ENCODE assay signal across 10 cellular contexts in genomic region chr10:131902691-131903090, GRCh38. TPM values are rescaled to one million over a fixed set of nuclear protein-coding genes. Genes with fewer than 3 reads are reported as not detected.
DNase-seq lines count a peak whose midpoint lies in the region; ATAC-seq, FAIRE-seq and TF ChIP-seq lines count a peak whose summit lies in the region.
"Had no signal": no experiment of that assay in that cellular context is flagged by ENCODE, and none has a peak within 500 bp of the region (broad histone marks: within the 10 kb centered on the region; RNA-seq: fewer than 3 reads in every experiment).

No MANE protein-coding gene starts in this region.

- H3K36me3 ChIP-seq in left ventricle myocardium inferior (peaks cover 7% of the 10 kb centered on the region), right atrium auricular region (peaks cover 6% of the 10 kb centered on the region), kidney (ENCODE audit: control insufficient read depth in 1 of 2, insufficient read depth in 2 of 2, low read length in 2 of 2) (no peaks in the 10 kb centered on the region), WERI-Rb-1 (peaks cover 12% of the 10 kb centered on the region)

- H3K27me3 ChIP-seq in left ventricle myocardium inferior (ENCODE audit: low read depth) = peaks cover 18% of the 10 kb centered on the region
- H3K27me3 ChIP-seq in right atrium auricular region = no peaks in the 10 kb centered on the region
- peaks cover 24% of the 10 kb centered on the region for H3K27me3 ChIP-seq in WERI-Rb-1 (ENCODE audit: insufficient read depth, low read depth, severe bottlenecking)

- TF ChIP-seq CTCF in left ventricle myocardium inferior (IDR thresholded peaks at IDR 0.05; ENCODE audit: borderline replicate concordance) = no peak
- no peak for TF ChIP-seq CTCF in right atrium auricular region (IDR thresholded peaks at IDR 0.05)
- TF ChIP-seq CTCF in kidney (IDR thresholded peaks at IDR 0.05; ENCODE audit: borderline replicate concordance, extremely low read depth, insufficient read depth) = no peak
- TF ChIP-seq CTCF in WERI-Rb-1 (IDR thresholded peaks at IDR 0.05; ENCODE audit: low read depth, low read length) = no peak

- H3K9me3 ChIP-seq in left ventricle myocardium inferior (replicated peaks) (no peaks in the 10 kb centered on the region), right atrium auricular region (no peaks in the 10 kb centered on the region), kidney (ENCODE audit: control insufficient read depth in 1 of 2, low read length in 2 of 2) (no peaks in the 10 kb centered on the region), WERI-Rb-1 (ENCODE audit: severe bottlenecking) (no peaks in the 10 kb centered on the region)

- peak overlapping the region; percentile 96 for H3K27ac Mint-ChIP-seq in activated T-helper 17 cell treated with anti-CD3 and anti-CD28 coated beads, Interleukin-2, amount 50 U/mL, for 72 hours

- DNase-seq in left ventricle myocardium inferior (no peak), right atrium auricular region (ENCODE audit: low spot score) (no peak), kidney (peak; percentile 20), WERI-Rb-1 (no peak), dedifferentiated amniotic fluid mesenchymal stem cell (ENCODE audit: extremely low spot score) (no peak), D341Med (ENCODE audit: low spot score) (no peak), medulla oblongata (ENCODE audit: extremely low spot score) (no peak)
- DNase-seq: activated CD4-positive, alpha-beta T cell treated with anti-CD3 and anti-CD28 coated beads, Interleukin-2, amount 50 U/mL, for 1 hour; NCI-H524 had no signal

- no peak overlapping the region for H3K27ac ChIP-seq in left ventricle myocardium inferior (replicated peaks)
- H3K27ac ChIP-seq in right atrium auricular region = no peak overlapping the region
- no peak overlapping the region for H3K27ac ChIP-seq in kidney (ENCODE audit: low read depth in 2 of 2, low read length in 2 of 2)
- no peak overlapping the region for H3K27ac ChIP-seq in WERI-Rb-1

- peaks cover 56% of the 10 kb centered on the region for H3K36me3 Mint-ChIP-seq in activated T-helper 17 cell treated with anti-CD3 and anti-CD28 coated beads, Interleukin-2, amount 50 U/mL, for 72 hours (ENCODE audit: low read depth)

- H3K9me3 Mint-ChIP-seq in activated T-helper 17 cell treated with anti-CD3 and anti-CD28 coated beads, Interleukin-2, amount 50 U/mL, for 72 hours = no peaks in the 10 kb centered on the region

- intact Hi-C loops in left ventricle myocardium inferior (cut with micrococcal nuclease) (no loop called here), kidney (cut with DNase I) (no loop called here)

- H3K4me3 ChIP-seq in left ventricle myocardium inferior = peak overlapping the region; percentile 92
- peak overlapping the region in 1 of 2 donors; percentile 76 for H3K4me3 ChIP-seq in right atrium auricular region
- peak overlapping the region; percentile 66 to 75 for H3K4me3 ChIP-seq in kidney (ENCODE audit: low read length in 2 of 2)
- no peak overlapping the region for H3K4me3 ChIP-seq in WERI-Rb-1 (ENCODE audit: low read depth, low read length)

- H3K9ac ChIP-seq in kidney (ENCODE audit: low read length in 2 of 2) = no peak overlapping the region

- H3K4me1 ChIP-seq in left ventricle myocardium inferior = peaks cover 78% of the 10 kb centered on the region
- peaks cover 0 to 46% of the 10 kb centered on the region in 2 donors for H3K4me1 ChIP-seq in right atrium auricular region
- H3K4me1 ChIP-seq in kidney (ENCODE audit: control insufficient read depth in 1 of 2, insufficient read depth in 1 of 2, low read depth in 1 of 2, low read length in 2 of 2) = peaks cover 23 to 28% of the 10 kb centered on the region in 2 donors

- peaks cover 8% of the 10 kb centered on the region for H3K27me3 Mint-ChIP-seq in activated T-helper 17 cell treated with anti-CD3 and anti-CD28 coated beads, Interleukin-2, amount 50 U/mL, for 72 hours

- H3K4me3 Mint-ChIP-seq in activated T-helper 17 cell treated with anti-CD3 and anti-CD28 coated beads, Interleukin-2, amount 50 U/mL, for 72 hours = peak overlapping the region; percentile 94

- FAIRE-seq in kidney (lab: Jason Lieb, UNC) = no peak

- ATAC-seq in activated T-helper 17 cell treated with anti-CD3 and anti-CD28 coated beads, Interleukin-2, amount 50 U/mL, for 72 hours (replicated peaks) = no peak

- H3K4me1 Mint-ChIP-seq in activated T-helper 17 cell treated with anti-CD3 and anti-CD28 coated beads, Interleukin-2, amount 50 U/mL, for 72 hours = peaks cover 34% of the 10 kb centered on the region

RNA-seq across cellular contexts. Expression of gene PPP2R2D, which starts 1.9 kb away (rescaled TPM):
- total RNA-seq in left ventricle myocardium inferior (38.2 TPM), right atrium auricular region (10 to 100 TPM; 23.8 to 30.6 TPM), kidney (28.3 TPM)
- total RNA-seq in activated T-helper 17 cell treated with anti-CD3 and anti-CD28 coated beads, Interleukin-2, amount 50 U/mL, for 72 hours = 10 to 100 TPM; 31.6 to 46.4 TPM
- 34.8 TPM for polyA plus RNA-seq in kidney (ENCODE audit: insufficient read depth, low read depth, low replicate concordance)
